In genomic region chr20:62202676-62203377, GRCh38 we compare ENCODE assay signal across 24 cellular contexts. TPM values are rescaled to one million over a fixed set of nuclear protein-coding genes. Genes with fewer than 3 reads are reported as not detected.
DNase-seq lines count a peak whose midpoint lies in the region; ATAC-seq and TF ChIP-seq lines count a peak whose summit lies in the region.
"Had no signal": no experiment of that assay in that cellular context is flagged by ENCODE, and none has a peak within 500 bp of the region (broad histone marks: within the 10 kb centered on the region; RNA-seq: fewer than 3 reads in every experiment).

No MANE protein-coding gene starts in this region.

- H3K27me3 ChIP-seq in skeletal muscle satellite cell (ENCODE audit: control insufficient read depth, insufficient read depth, low read length), result no peaks in the 10 kb centered on the region
- H3K27me3 ChIP-seq: BE2C, brain microvascular endothelial cell, colonic mucosa, MG63, ovary, SJSA1 had no signal

- CTCF ChIA-PET in activated CD8-positive, alpha-beta memory T cell treated with anti-CD3 and anti-CD28 coated beads, Interleukin-2, amount 10 ng/mL, durations not matched to agents 7 days and 5 days (lab: Charles Lee), result no interaction called here
- CTCF ChIA-PET in OCI-LY7 (lab: Charles Lee; ENCODE audit: unreplicated experiment), result no interaction called here

- H3K4me2 ChIP-seq in OCI-LY7 (ENCODE audit: low read length), result no peak overlapping the region
- peak overlapping the region; percentile 63 for H3K4me2 ChIP-seq in skeletal muscle satellite cell (ENCODE audit: low read length)

- no peaks in the 10 kb centered on the region for H4K20me1 ChIP-seq in OCI-LY7 (ENCODE audit: insufficient read depth, low read length)

- intact Hi-C loops in OCI-LY7 (cut with micrococcal nuclease; ENCODE audit: unreplicated experiment), result no loop called here

- H3K27me3 Mint-ChIP-seq in activated CD8-positive, alpha-beta memory T cell treated with anti-CD3 and anti-CD28 coated beads, Interleukin-2, amount 10 ng/mL, durations not matched to agents 7 days and 5 days, result no peaks in the 10 kb centered on the region
- H3K27me3 Mint-ChIP-seq in endothelial cell (ENCODE audit: unreplicated experiment), result peaks cover 8% of the 10 kb centered on the region
- H3K27me3 Mint-ChIP-seq: activated CD4-positive, alpha-beta T cell treated with anti-CD3 and anti-CD28 coated beads, Interleukin-2, amount 10 ng/mL, durations not matched to agents 24 days and 14 days; naive thymus-derived CD8-positive, alpha-beta T cell; type B pancreatic cell had no signal

- H3K4me3 ChIP-seq in OCI-LY7 (ENCODE audit: low read depth, low read length, poor library complexity, severe bottlenecking), result no peak overlapping the region
- no peak overlapping the region for H3K4me3 ChIP-seq in skeletal muscle satellite cell (ENCODE audit: low read length)
- H3K4me3 ChIP-seq: colonic mucosa, MG63, ovary, SJSA1 had no signal

- POLR2A ChIA-PET in OCI-LY7 (lab: Charles Lee), result interaction anchor here (0.7 kb wide), 1 partner anchor 97 kb away, joined by 3 read pairs; no protein-coding TSS in a partner anchor

- no peak for ATAC-seq in activated CD8-positive, alpha-beta memory T cell treated with anti-CD3 and anti-CD28 coated beads, Interleukin-2, amount 10 ng/mL, durations not matched to agents 7 days and 5 days
- no peak for ATAC-seq in GM21576 (IDR thresholded peaks at IDR 0.05; ENCODE audit: unreplicated experiment)
- ATAC-seq: naive thymus-derived CD8-positive, alpha-beta T cell; sciatic nerve had no signal

- no peaks in the 10 kb centered on the region for H3K79me2 ChIP-seq in OCI-LY7 (ENCODE audit: insufficient read depth, low read depth, low read length)

- H3K4me1 ChIP-seq in OCI-LY7 (ENCODE audit: insufficient read depth, low read length, poor library complexity, severe bottlenecking) (peaks cover 23% of the 10 kb centered on the region), skeletal muscle satellite cell (ENCODE audit: control insufficient read depth, insufficient read depth, low read length) (peaks cover 25% of the 10 kb centered on the region)
- H3K4me1 ChIP-seq: colonic mucosa, SJSA1 had no signal

- DNase-seq in activated CD8-positive, alpha-beta memory T cell treated with anti-CD3 and anti-CD28 coated beads, Interleukin-2, amount 10 ng/mL, durations not matched to agents 7 days and 5 days, result no peak
- DNase-seq in activated CD8-positive, alpha-beta memory T cell treated with anti-CD3 and anti-CD28 coated beads, Interleukin-2, amount 50 U/mL, for 4 hours, result no peak
- DNase-seq in OCI-LY7 (ENCODE audit: low spot score), result no peak
- DNase-seq in endothelial cell (ENCODE audit: low spot score), result no peak
- no peak for DNase-seq in SHP77 treated with DMSO at 0.1 percent for 48 hours (lab: John Stamatoyannopoulos, UW)
- no peak for DNase-seq in activated CD4-positive, CD25-positive, alpha-beta regulatory T cell (lab: John Stamatoyannopoulos, UW)
- DNase-seq: activated CD4-positive, alpha-beta T cell treated with anti-CD3 and anti-CD28 coated beads, Interleukin-2, amount 10 ng/mL, durations not matched to agents 24 days and 14 days; brain microvascular endothelial cell; colonic mucosa; MG63; NCI-H748 treated with DMSO at 0.1 percent for 48 hours; stimulated activated CD8-positive, alpha-beta memory T cell treated with anti-CD3 and anti-CD28 coated beads, Interleukin-4, amount 100 ng/mL, for 48 hours had no signal

- no peak overlapping the region for H2AFZ ChIP-seq in OCI-LY7 (ENCODE audit: low read length)

- H3K9me2 ChIP-seq in OCI-LY7 (ENCODE audit: insufficient read depth, low read length), result no peaks in the 10 kb centered on the region

- peak overlapping the region; percentile 17 for H3K27ac Mint-ChIP-seq in activated CD8-positive, alpha-beta memory T cell treated with anti-CD3 and anti-CD28 coated beads, Interleukin-2, amount 10 ng/mL, durations not matched to agents 7 days and 5 days
- H3K27ac Mint-ChIP-seq in endothelial cell (ENCODE audit: unreplicated experiment), result peak overlapping the region; percentile 79
- H3K27ac Mint-ChIP-seq: activated CD4-positive, alpha-beta T cell treated with anti-CD3 and anti-CD28 coated beads, Interleukin-2, amount 10 ng/mL, durations not matched to agents 24 days and 14 days; T-helper 1 cell treated with Interleukin-12 subunit alpha and Interleukin-12 subunit beta and Interleukin-4 antibody, amounts not matched to agents 30 μg/mL and 1 μg/mL, for 36 hours; type B pancreatic cell had no signal

- no peak for TF ChIP-seq CTCF in OCI-LY7 (conservative IDR thresholded peaks at IDR 0.05; ENCODE audit: low read length)
- TF ChIP-seq CTCF in endothelial cell (IDR thresholded peaks at IDR 0.05; ENCODE audit: unreplicated experiment), result no peak

- TSS peak; percentile 72 for BruUV-seq in OCI-LY7 (replicated peaks; lab: Mats Ljungman, UMichigan)

- H3K36me3 ChIP-seq in OCI-LY7 (ENCODE audit: insufficient read depth, low read length) (peaks cover 53% of the 10 kb centered on the region), skeletal muscle satellite cell (ENCODE audit: insufficient read depth, low read length) (peaks cover 40% of the 10 kb centered on the region)
- H3K36me3 ChIP-seq: ovary had no signal

- H3K27ac ChIP-seq in OCI-LY7 (ENCODE audit: low read depth, low read length, poor library complexity, severe bottlenecking), result no peak overlapping the region
- H3K27ac ChIP-seq: brain microvascular endothelial cell, colonic mucosa, HL-60, ovary, SJSA1 had no signal

- H3K4me3 Mint-ChIP-seq in activated CD8-positive, alpha-beta memory T cell treated with anti-CD3 and anti-CD28 coated beads, Interleukin-2, amount 10 ng/mL, durations not matched to agents 7 days and 5 days, result no peak overlapping the region
- peak overlapping the region; percentile 81 for H3K4me3 Mint-ChIP-seq in endothelial cell (ENCODE audit: unreplicated experiment)
- H3K4me3 Mint-ChIP-seq: activated CD4-positive, alpha-beta T cell treated with anti-CD3 and anti-CD28 coated beads, Interleukin-2, amount 10 ng/mL, durations not matched to agents 24 days and 14 days; T-helper 1 cell treated with Interleukin-12 subunit alpha and Interleukin-12 subunit beta and Interleukin-4 antibody, amounts not matched to agents 30 μg/mL and 1 μg/mL, for 36 hours; type B pancreatic cell had no signal

- no peaks in the 10 kb centered on the region for H3K4me1 Mint-ChIP-seq in activated CD8-positive, alpha-beta memory T cell treated with anti-CD3 and anti-CD28 coated beads, Interleukin-2, amount 10 ng/mL, durations not matched to agents 7 days and 5 days
- H3K4me1 Mint-ChIP-seq in endothelial cell (ENCODE audit: unreplicated experiment), result peaks cover 14% of the 10 kb centered on the region
- H3K4me1 Mint-ChIP-seq: activated CD4-positive, alpha-beta T cell treated with anti-CD3 and anti-CD28 coated beads, Interleukin-2, amount 10 ng/mL, durations not matched to agents 24 days and 14 days had no signal

- no peak overlapping the region for H3K9ac ChIP-seq in skeletal muscle satellite cell (ENCODE audit: low read depth, low read length)

- H3K36me3 Mint-ChIP-seq in activated CD8-positive, alpha-beta memory T cell treated with anti-CD3 and anti-CD28 coated beads, Interleukin-2, amount 10 ng/mL, durations not matched to agents 7 days and 5 days, result peaks cover 26% of the 10 kb centered on the region
- H3K36me3 Mint-ChIP-seq in endothelial cell (ENCODE audit: low read depth, unreplicated experiment), result peaks cover 23% of the 10 kb centered on the region

- H3K9me3 Mint-ChIP-seq in activated CD8-positive, alpha-beta memory T cell treated with anti-CD3 and anti-CD28 coated beads, Interleukin-2, amount 10 ng/mL, durations not matched to agents 7 days and 5 days (ENCODE audit: low read depth), result no peaks in the 10 kb centered on the region
- no peaks in the 10 kb centered on the region for H3K9me3 Mint-ChIP-seq in endothelial cell (ENCODE audit: unreplicated experiment)
- H3K9me3 Mint-ChIP-seq: activated CD4-positive, alpha-beta T cell treated with anti-CD3 and anti-CD28 coated beads, Interleukin-2, amount 10 ng/mL, durations not matched to agents 24 days and 14 days; naive thymus-derived CD8-positive, alpha-beta T cell; T-helper 1 cell treated with Interleukin-12 subunit alpha and Interleukin-12 subunit beta and Interleukin-4 antibody, amounts not matched to agents 30 μg/mL and 1 μg/mL, for 36 hours; type B pancreatic cell had no signal

- H3K9me3 ChIP-seq in OCI-LY7 (ENCODE audit: low read length) (no peaks in the 10 kb centered on the region), skeletal muscle satellite cell (replicated peaks; ENCODE audit: low read length) (no peaks in the 10 kb centered on the region)
- H3K9me3 ChIP-seq: BE2C, colonic mucosa, MG63, ovary, SJSA1 had no signal

RNA-seq across cellular contexts. Expression of gene HRH3, which starts 17.3 kb away (rescaled TPM):
- not detected for total RNA-seq in activated CD8-positive, alpha-beta memory T cell treated with anti-CD3 and anti-CD28 coated beads, Interleukin-2, amount 10 ng/mL, durations not matched to agents 7 days and 5 days
- not detected in 2 replicates for total RNA-seq in OCI-LY7 (2014; rRNA removed; shearing (Covaris generic))
- total RNA-seq in OCI-LY7 (2022), result not detected in 2 replicates
- total RNA-seq in endothelial cell (ENCODE audit: unreplicated experiment), result not detected
- total RNA-seq in skeletal muscle satellite cell (2012; rRNA removed), result not detected in 2 replicates
- total RNA-seq: activated CD4-positive, alpha-beta T cell treated with anti-CD3 and anti-CD28 coated beads, Interleukin-2, amount 10 ng/mL, durations not matched to agents 24 days and 14 days; colonic mucosa; G401; mesenteric fat pad; naive thymus-derived CD8-positive, alpha-beta T cell; ovary; sciatic nerve; SJSA1 had no signal

RNA-seq across cellular contexts. Expression of gene MTG2, which starts 20.0 kb away (rescaled TPM):
- 10 to 100 TPM; 34.0 to 40.1 TPM for total RNA-seq in activated CD8-positive, alpha-beta memory T cell treated with anti-CD3 and anti-CD28 coated beads, Interleukin-2, amount 10 ng/mL, durations not matched to agents 7 days and 5 days
- total RNA-seq in OCI-LY7 (2014; rRNA removed; shearing (Covaris generic)), result 20.3 and 24.1 TPM in 2 replicates
- total RNA-seq in OCI-LY7 (2022) (37.5 and 38.6 TPM in 2 replicates), endothelial cell (ENCODE audit: unreplicated experiment) (20.2 TPM)
- 15.5 and 17.9 TPM in 2 replicates for total RNA-seq in skeletal muscle satellite cell (2012; rRNA removed)

RNA-seq across cellular contexts. Expression of gene OSBPL2, which starts 35.5 kb away (rescaled TPM):
- 10 to 100 TPM; 27.1 TPM for total RNA-seq in activated CD8-positive, alpha-beta memory T cell treated with anti-CD3 and anti-CD28 coated beads, Interleukin-2, amount 10 ng/mL, durations not matched to agents 7 days and 5 days
- 17.2 and 20.7 TPM in 2 replicates for total RNA-seq in OCI-LY7 (2014; rRNA removed; shearing (Covaris generic))
- total RNA-seq in OCI-LY7 (2022) (40.0 and 44.8 TPM in 2 replicates), endothelial cell (ENCODE audit: unreplicated experiment) (39.5 TPM)
- total RNA-seq in skeletal muscle satellite cell (2012; rRNA removed), result 11.1 and 17.7 TPM in 2 replicates

RNA-seq across cellular contexts. Expression of gene SS18L1, which starts 59.3 kb away (rescaled TPM):
- total RNA-seq in activated CD8-positive, alpha-beta memory T cell treated with anti-CD3 and anti-CD28 coated beads, Interleukin-2, amount 10 ng/mL, durations not matched to agents 7 days and 5 days, result 10 to 100 TPM; 19.5 to 23.0 TPM
- 13.0 and 17.0 TPM in 2 replicates for total RNA-seq in OCI-LY7 (2014; rRNA removed; shearing (Covaris generic))
- total RNA-seq in OCI-LY7 (2022) (16.8 and 17.7 TPM in 2 replicates), endothelial cell (ENCODE audit: unreplicated experiment) (17.5 TPM)
- total RNA-seq in skeletal muscle satellite cell (2012; rRNA removed), result 9.2 and 12.9 TPM in 2 replicates

RNA-seq across cellular contexts. Expression of gene PSMA7, which starts 59.6 kb away (rescaled TPM):
- 100 to 1,000 TPM; 287 to 359 TPM for total RNA-seq in activated CD8-positive, alpha-beta memory T cell treated with anti-CD3 and anti-CD28 coated beads, Interleukin-2, amount 10 ng/mL, durations not matched to agents 7 days and 5 days
- total RNA-seq in OCI-LY7 (2014; rRNA removed; shearing (Covaris generic)), result 247 and 362 TPM in 2 replicates
- 223 and 266 TPM in 2 replicates for total RNA-seq in OCI-LY7 (2022)
- 302 TPM for total RNA-seq in endothelial cell (ENCODE audit: unreplicated experiment)
- 491 and 513 TPM in 2 replicates for total RNA-seq in skeletal muscle satellite cell (2012; rRNA removed)
